ENCODE assay signal across 12 cellular contexts in the genomic region with DNA sequence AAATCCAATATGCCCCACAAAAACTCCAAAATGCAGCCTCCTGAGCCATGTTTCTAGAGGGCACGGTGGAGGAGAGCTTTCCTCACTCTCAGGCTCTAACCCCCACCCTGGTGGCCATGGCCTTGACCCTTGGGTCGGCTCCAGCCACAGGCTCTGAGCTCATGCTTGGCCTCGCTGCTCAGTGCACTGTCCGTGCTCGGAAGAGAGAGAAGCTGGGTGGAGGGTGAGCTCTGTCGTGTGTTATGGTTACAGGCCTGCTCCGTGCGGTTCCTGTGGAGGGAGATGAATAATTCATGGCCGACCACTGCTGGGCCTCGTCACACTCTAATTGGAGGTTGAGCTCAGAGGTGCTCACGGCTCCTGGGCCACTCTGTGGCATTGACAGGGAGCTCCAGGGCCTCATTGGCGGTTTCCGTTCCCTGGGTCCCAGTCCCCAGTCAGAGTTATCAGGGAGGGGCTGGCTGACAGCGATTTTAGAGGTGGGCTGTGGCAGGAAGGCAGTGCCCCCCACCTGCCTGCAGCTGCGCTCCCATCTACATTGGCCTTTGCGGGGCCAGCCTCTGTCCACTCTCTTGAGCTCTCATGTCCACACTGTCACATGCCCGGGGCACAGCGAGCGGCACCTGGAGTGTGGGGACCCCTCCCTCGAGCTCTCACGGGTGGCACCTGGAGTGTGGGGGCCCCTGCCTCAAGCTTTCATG. TPM values are rescaled to one million over a fixed set of nuclear protein-coding genes. Genes with fewer than 3 reads are reported as not detected.
DNase-seq lines count a peak whose midpoint lies in the region; ATAC-seq lines count a peak whose summit lies in the region.
"Had no signal": no experiment of that assay in that cellular context is flagged by ENCODE, and none has a peak within 500 bp of the region (broad histone marks: within the 10 kb centered on the region; RNA-seq: fewer than 3 reads in every experiment).

No MANE protein-coding gene starts in this region.

- H3K9me3 Mint-ChIP-seq in activated naive CD4-positive, alpha-beta T cell treated with anti-CD3 and anti-CD28 coated beads, Interleukin-2, amount 10 ng/mL, durations not matched to agents 7 days and 5 days = no peaks in the 10 kb centered on the region
- H3K9me3 Mint-ChIP-seq in T-helper 1 cell treated with Interleukin-12 subunit alpha and Interleukin-12 subunit beta and Interleukin-4 antibody, amounts not matched to agents 30 μg/mL and 1 μg/mL, for 36 hours = no peaks in the 10 kb centered on the region
- H3K9me3 Mint-ChIP-seq in immature natural killer cell = no peaks in the 10 kb centered on the region
- H3K9me3 Mint-ChIP-seq: nephron progenitor cell had no signal

- peaks cover 55% of the 10 kb centered on the region for H3K36me3 Mint-ChIP-seq in activated naive CD4-positive, alpha-beta T cell treated with anti-CD3 and anti-CD28 coated beads, Interleukin-2, amount 10 ng/mL, durations not matched to agents 7 days and 5 days
- peaks cover 44% of the 10 kb centered on the region for H3K36me3 Mint-ChIP-seq in T-helper 1 cell treated with Interleukin-12 subunit alpha and Interleukin-12 subunit beta and Interleukin-4 antibody, amounts not matched to agents 30 μg/mL and 1 μg/mL, for 36 hours (ENCODE audit: low read depth)
- H3K36me3 Mint-ChIP-seq in immature natural killer cell = peaks cover 13 to 26% (median 13%) of the 10 kb centered on the region in 3 donors

- CTCF ChIA-PET in activated naive CD4-positive, alpha-beta T cell treated with anti-CD3 and anti-CD28 coated beads, Interleukin-2, amount 10 ng/mL, durations not matched to agents 7 days and 5 days (lab: Charles Lee) = interaction anchor here (1.5 kb wide), 1 partner anchor 21 kb away, joined by 3 read pairs; no protein-coding TSS in a partner anchor

- peaks cover 65% of the 10 kb centered on the region for H3K4me1 Mint-ChIP-seq in activated naive CD4-positive, alpha-beta T cell treated with anti-CD3 and anti-CD28 coated beads, Interleukin-2, amount 10 ng/mL, durations not matched to agents 7 days and 5 days
- H3K4me1 Mint-ChIP-seq in T-helper 1 cell treated with Interleukin-12 subunit alpha and Interleukin-12 subunit beta and Interleukin-4 antibody, amounts not matched to agents 30 μg/mL and 1 μg/mL, for 36 hours (ENCODE audit: low read depth) = peaks cover 36% of the 10 kb centered on the region
- peaks cover 49 to 50% of the 10 kb centered on the region in 2 donors for H3K4me1 Mint-ChIP-seq in immature natural killer cell
- H3K4me1 Mint-ChIP-seq: nephron progenitor cell had no signal

- no peak overlapping the region for H3K4me3 Mint-ChIP-seq in activated naive CD4-positive, alpha-beta T cell treated with anti-CD3 and anti-CD28 coated beads, Interleukin-2, amount 10 ng/mL, durations not matched to agents 7 days and 5 days
- no peak overlapping the region for H3K4me3 Mint-ChIP-seq in T-helper 1 cell treated with Interleukin-12 subunit alpha and Interleukin-12 subunit beta and Interleukin-4 antibody, amounts not matched to agents 30 μg/mL and 1 μg/mL, for 36 hours
- H3K4me3 Mint-ChIP-seq in immature natural killer cell = peak overlapping the region in 4 of 5 donors; percentile 9 to 44 (median 26)
- H3K4me3 Mint-ChIP-seq: nephron progenitor cell had no signal

- H3K27ac Mint-ChIP-seq in activated naive CD4-positive, alpha-beta T cell treated with anti-CD3 and anti-CD28 coated beads, Interleukin-2, amount 10 ng/mL, durations not matched to agents 7 days and 5 days = peak overlapping the region; percentile 72
- H3K27ac Mint-ChIP-seq in T-helper 1 cell treated with Interleukin-12 subunit alpha and Interleukin-12 subunit beta and Interleukin-4 antibody, amounts not matched to agents 30 μg/mL and 1 μg/mL, for 36 hours = peak overlapping the region; percentile 47
- peak overlapping the region in 5 of 6 donors; percentile 79 to 98 (median 95) for H3K27ac Mint-ChIP-seq in immature natural killer cell
- H3K27ac Mint-ChIP-seq: nephron progenitor cell had no signal

- DNase-seq in activated naive CD4-positive, alpha-beta T cell treated with anti-CD3 and anti-CD28 coated beads, Interleukin-2, amount 10 ng/mL, durations not matched to agents 7 days and 5 days = no peak
- no peak for DNase-seq in activated naive CD4-positive, alpha-beta T cell treated with Interleukin-2 at 50 U/mL for 16 hours
- DNase-seq in immature natural killer cell (peak in 2 of 3 donors; percentile 41 to 53), retina (peak; percentile 58), KBM-7 (no peak)
- no peak for DNase-seq in stimulated activated CD4-positive, alpha-beta T cell treated with anti-CD3 and anti-CD28 coated beads, Interleukin-4, amount 100 ng/mL, for 1 hour
- DNase-seq: effector memory CD4-positive, alpha-beta T cell; NCI-H146; NCI-H526; nephron progenitor cell had no signal

- ATAC-seq in GM19455 (IDR thresholded peaks at IDR 0.05; ENCODE audit: unreplicated experiment) = no peak

- H3K27me3 Mint-ChIP-seq in activated naive CD4-positive, alpha-beta T cell treated with anti-CD3 and anti-CD28 coated beads, Interleukin-2, amount 10 ng/mL, durations not matched to agents 7 days and 5 days = no peaks in the 10 kb centered on the region
- H3K27me3 Mint-ChIP-seq in T-helper 1 cell treated with Interleukin-12 subunit alpha and Interleukin-12 subunit beta and Interleukin-4 antibody, amounts not matched to agents 30 μg/mL and 1 μg/mL, for 36 hours (ENCODE audit: low read depth) = no peaks in the 10 kb centered on the region
- H3K27me3 Mint-ChIP-seq in immature natural killer cell (ENCODE audit: low read depth in 3 of 3) = peaks cover 5 to 12% (median 9%) of the 10 kb centered on the region in 3 donors

- in situ Hi-C loops in KBM-7 (cut with MboI; ENCODE audit: low pct_unique_long_range_greater_than_20kb, low sequenced_read_pairs) = no loop called here

RNA-seq across cellular contexts. Expression of gene ACSF3, which starts 24.9 kb away (rescaled TPM):
- 10 to 100 TPM; 22.7 to 27.7 (median 24.1) TPM for polyA plus RNA-seq in immature natural killer cell

RNA-seq across cellular contexts. Expression of gene CDH15, which starts 53.0 kb away (rescaled TPM):
- not detected for polyA plus RNA-seq in immature natural killer cell

Comparison
In these comparisons a context has a peak if more than half of its experiments do, and no peak if none do; other contexts are left out.
1. DNase-seq: peak in immature natural killer cell (2 of 3) and retina (single experiment); none in activated naive CD4-positive, alpha-beta T cell treated with anti-CD3 and anti-CD28 coated beads, Interleukin-2, amount 10 ng/mL, durations not matched to agents 7 days and 5 days (single experiment), activated naive CD4-positive, alpha-beta T cell treated with Interleukin-2 at 50 U/mL for 16 hours (single experiment), KBM-7 (single experiment) and stimulated activated CD4-positive, alpha-beta T cell treated with anti-CD3 and anti-CD28 coated beads, Interleukin-4, amount 100 ng/mL, for 1 hour (single experiment).
2. H3K4me3 Mint-ChIP-seq: peak in immature natural killer cell (4 of 5); none in activated naive CD4-positive, alpha-beta T cell treated with anti-CD3 and anti-CD28 coated beads, Interleukin-2, amount 10 ng/mL, durations not matched to agents 7 days and 5 days (single experiment) and T-helper 1 cell treated with Interleukin-12 subunit alpha and Interleukin-12 subunit beta and Interleukin-4 antibody, amounts not matched to agents 30 μg/mL and 1 μg/mL, for 36 hours (single experiment).
3. Peak in every context shown above with its lines, with median percentiles within 50 percentile points of each other: H3K27ac Mint-ChIP-seq.